Comparison of ENCODE assay signal across 18 cellular contexts in genomic region chr17:20981046-20981920, GRCh38.
DNase-seq lines count a peak whose midpoint lies in the region; ATAC-seq and TF ChIP-seq lines count a peak whose summit lies in the region.
"Had no signal": no experiment of that assay in that cellular context is flagged by ENCODE, and none has a peak within 500 bp of the region (broad histone marks: within the 10 kb centered on the region; RNA-seq: fewer than 3 reads in every experiment).

No MANE protein-coding gene starts in this region.

- no peaks in the 10 kb centered on the region for H3K4me1 ChIP-seq in neuronal stem cell (ENCODE audit: control insufficient read depth in 2 of 2, insufficient read depth in 1 of 2, low read depth in 1 of 2, low read length in 2 of 2)
- peaks cover 3% of the 10 kb centered on the region for H3K4me1 ChIP-seq in mucosa of descending colon (ENCODE audit: low read depth)
- H3K4me1 ChIP-seq: HAP-1, SJSA1 had no signal

- H3K36me3 ChIP-seq in neuronal stem cell (replicated peaks in 1 of 2; ENCODE audit: control insufficient read depth in 2 of 2, insufficient read depth in 2 of 2, low read length in 2 of 2), result peaks cover 24 to 71% of the 10 kb centered on the region in 2 donors
- no peaks in the 10 kb centered on the region for H3K36me3 ChIP-seq in mucosa of descending colon (ENCODE audit: low read depth)
- H3K36me3 ChIP-seq: HAP-1, SJSA1 had no signal

- peak; percentile 31 to 63 for ATAC-seq in natural killer cell treated with Interleukin-12 subunit alpha and Interleukin-12 subunit beta and Interleukin-15 and Interleukin-18, amount 100 ng/mL, for 72 hours
- no peak for ATAC-seq in natural killer cell
- no peak for ATAC-seq in mucosa of descending colon
- ATAC-seq: PC-3 had no signal

- no peak overlapping the region for H3K27ac ChIP-seq in neuronal stem cell (replicated peaks; ENCODE audit: low read length)
- H3K27ac ChIP-seq: HL-60, SJSA1 had no signal

- H3K4me3 ChIP-seq in neuronal stem cell (ENCODE audit: low read length in 2 of 2) (peak overlapping the region in 1 of 2 donors; percentile 53), mucosa of descending colon (no peak overlapping the region)
- H3K4me3 ChIP-seq: HAP-1, SJSA1 had no signal

- intact Hi-C loops in natural killer cell (cut with micrococcal nuclease) (no loop called here), mucosa of descending colon (cut with DNase I, micrococcal nuclease) (no loop called here)

- H2BK12ac ChIP-seq in neuronal stem cell (ENCODE audit: low read length), result no peak overlapping the region

- H3K27me3 Mint-ChIP-seq in natural killer cell treated with Interleukin-12 subunit alpha and Interleukin-12 subunit beta and Interleukin-15 and Interleukin-18, amount 100 ng/mL, for 72 hours, result peaks cover 22 to 36% of the 10 kb centered on the region in 2 donors
- H3K27me3 Mint-ChIP-seq in natural killer cell (ENCODE audit: low read depth in 2 of 2) (peaks cover 17 to 29% of the 10 kb centered on the region in 2 donors), chondrocyte (ENCODE audit: low read depth) (no peaks in the 10 kb centered on the region)
- H3K27me3 Mint-ChIP-seq in activated T-cell treated with anti-CD3 and anti-CD28 coated beads, Interleukin-2, amount 50 U/mL, for 24 hours, result peaks cover 26% of the 10 kb centered on the region
- H3K27me3 Mint-ChIP-seq: B cell had no signal

- H2AK5ac ChIP-seq in neuronal stem cell (ENCODE audit: low read depth, low read length), result no peak overlapping the region

- H3K4me1 Mint-ChIP-seq in natural killer cell treated with Interleukin-12 subunit alpha and Interleukin-12 subunit beta and Interleukin-15 and Interleukin-18, amount 100 ng/mL, for 72 hours (ENCODE audit: low read depth in 2 of 2), result no peaks in the 10 kb centered on the region
- H3K4me1 Mint-ChIP-seq in natural killer cell (no peaks in the 10 kb centered on the region), chondrocyte (ENCODE audit: low read depth) (peaks cover 16% of the 10 kb centered on the region)
- H3K4me1 Mint-ChIP-seq in activated T-cell treated with anti-CD3 and anti-CD28 coated beads, Interleukin-2, amount 50 U/mL, for 24 hours (ENCODE audit: low read depth), result no peaks in the 10 kb centered on the region

- WGBS in neuronal stem cell (ENCODE audit: extremely low coverage in 2 of 2, insufficient read length in 2 of 2, insufficient replicate concordance in 1 of 2), 2 donors, result no CpG with 5 or more reads among the region's 14 CpGs

- H3K4me3 Mint-ChIP-seq in natural killer cell treated with Interleukin-12 subunit alpha and Interleukin-12 subunit beta and Interleukin-15 and Interleukin-18, amount 100 ng/mL, for 72 hours, result no peak overlapping the region
- H3K4me3 Mint-ChIP-seq in natural killer cell (no peak overlapping the region), chondrocyte (ENCODE audit: unreplicated experiment) (no peak overlapping the region)
- H3K4me3 Mint-ChIP-seq in activated T-cell treated with anti-CD3 and anti-CD28 coated beads, Interleukin-2, amount 50 U/mL, for 24 hours, result no peak overlapping the region
- H3K4me3 Mint-ChIP-seq: B cell; CD4-positive, CD25-positive, alpha-beta regulatory T cell had no signal

- DNase-seq in natural killer cell treated with Interleukin-12 subunit alpha and Interleukin-12 subunit beta and Interleukin-15 and Interleukin-18, amount 100 ng/mL, for 72 hours (ENCODE audit: low spot score), result peak; percentile 41
- DNase-seq in natural killer cell, result no peak
- DNase-seq in chondrocyte (ENCODE audit: low spot score), result no peak
- DNase-seq in neuronal stem cell (ENCODE audit: low spot score), result no peak
- DNase-seq in activated T-cell treated with anti-CD3 and anti-CD28 coated beads, Interleukin-2, amount 50 U/mL, for 24 hours, result no peak
- DNase-seq in GF-D8 (lab: John Stamatoyannopoulos, UW), result no peak
- no peak for DNase-seq in mucosa of descending colon
- DNase-seq: Calu3; CD4-positive, CD25-positive, alpha-beta regulatory T cell; DMS79; NCI-H2029; NCI-H2171 treated with DMSO at 0.1 percent for 48 hours; NCI-H748 treated with DMSO at 0.1 percent for 48 hours; PC-3 had no signal

- H3K79me1 ChIP-seq in neuronal stem cell (ENCODE audit: low read depth, low read length), result no peaks in the 10 kb centered on the region

- no peak overlapping the region for H2BK120ac ChIP-seq in neuronal stem cell (ENCODE audit: low read depth, low read length)

- no peak overlapping the region for H3K4me2 ChIP-seq in neuronal stem cell (ENCODE audit: insufficient read depth, low read length, poor library complexity, severe bottlenecking)

- H2AFZ ChIP-seq in neuronal stem cell (ENCODE audit: low read length), result no peak overlapping the region

- peak overlapping the region; percentile 29 for H3K18ac ChIP-seq in neuronal stem cell (ENCODE audit: low read length)

- H2BK15ac ChIP-seq in neuronal stem cell (ENCODE audit: low read length), result no peak overlapping the region

- H4K91ac ChIP-seq in neuronal stem cell (ENCODE audit: low read depth, low read length, poor library complexity), result no peak overlapping the region

- no peak overlapping the region for H3K4ac ChIP-seq in neuronal stem cell (ENCODE audit: low read length)

- H3K9ac ChIP-seq in neuronal stem cell (ENCODE audit: low read depth, low read length, poor library complexity), result peak overlapping the region; percentile 27

- H3K9me3 Mint-ChIP-seq in natural killer cell treated with Interleukin-12 subunit alpha and Interleukin-12 subunit beta and Interleukin-15 and Interleukin-18, amount 100 ng/mL, for 72 hours, result no peaks in the 10 kb centered on the region
- no peaks in the 10 kb centered on the region for H3K9me3 Mint-ChIP-seq in natural killer cell
- no peaks in the 10 kb centered on the region for H3K9me3 Mint-ChIP-seq in chondrocyte (ENCODE audit: low read depth)
- no peaks in the 10 kb centered on the region for H3K9me3 Mint-ChIP-seq in activated T-cell treated with anti-CD3 and anti-CD28 coated beads, Interleukin-2, amount 50 U/mL, for 24 hours

- TF ChIP-seq CTCF in natural killer cell (IDR thresholded peaks at IDR 0.05) (no peak), chondrocyte (IDR thresholded peaks at IDR 0.05) (no peak), mucosa of descending colon (IDR thresholded peaks at IDR 0.05) (no peak)

- no peaks in the 10 kb centered on the region for H3K27me3 ChIP-seq in neuronal stem cell (ENCODE audit: control insufficient read depth in 3 of 3, insufficient read depth in 3 of 3, low read depth in 1 of 3, low read length in 3 of 3)
- H3K27me3 ChIP-seq: SJSA1 had no signal

- no peak overlapping the region for H4K8ac ChIP-seq in neuronal stem cell (ENCODE audit: low read depth, low read length)

- peaks cover 14 to 20% of the 10 kb centered on the region in 2 donors for H3K9me3 ChIP-seq in neuronal stem cell (replicated peaks in 1 of 2; ENCODE audit: control insufficient read depth in 2 of 2, insufficient read depth in 1 of 2, low read depth in 1 of 2, low read length in 2 of 2)
- no peaks in the 10 kb centered on the region for H3K9me3 ChIP-seq in mucosa of descending colon
- H3K9me3 ChIP-seq: HAP-1, SJSA1 had no signal

- H3K36me3 Mint-ChIP-seq in natural killer cell treated with Interleukin-12 subunit alpha and Interleukin-12 subunit beta and Interleukin-15 and Interleukin-18, amount 100 ng/mL, for 72 hours, result no peaks in the 10 kb centered on the region
- H3K36me3 Mint-ChIP-seq in natural killer cell (no peaks in the 10 kb centered on the region), chondrocyte (ENCODE audit: low read depth) (peaks cover 20% of the 10 kb centered on the region)
- H3K36me3 Mint-ChIP-seq in activated T-cell treated with anti-CD3 and anti-CD28 coated beads, Interleukin-2, amount 50 U/mL, for 24 hours (ENCODE audit: low read depth), result no peaks in the 10 kb centered on the region
- H3K36me3 Mint-ChIP-seq: CD4-positive, CD25-positive, alpha-beta regulatory T cell had no signal

- H2BK5ac ChIP-seq in neuronal stem cell (ENCODE audit: low read length), result peak overlapping the region; percentile 43

- H3K27ac Mint-ChIP-seq in natural killer cell treated with Interleukin-12 subunit alpha and Interleukin-12 subunit beta and Interleukin-15 and Interleukin-18, amount 100 ng/mL, for 72 hours, result no peak overlapping the region
- H3K27ac Mint-ChIP-seq in natural killer cell, result no peak overlapping the region
- peak overlapping the region; percentile 15 for H3K27ac Mint-ChIP-seq in chondrocyte (ENCODE audit: unreplicated experiment)
- no peak overlapping the region for H3K27ac Mint-ChIP-seq in activated T-cell treated with anti-CD3 and anti-CD28 coated beads, Interleukin-2, amount 50 U/mL, for 24 hours
- H3K27ac Mint-ChIP-seq: B cell; CD4-positive, CD25-positive, alpha-beta regulatory T cell had no signal

- peak overlapping the region; percentile 52 for H3K23ac ChIP-seq in neuronal stem cell (ENCODE audit: low read depth, low read length, poor library complexity)

- no peak overlapping the region for H3K14ac ChIP-seq in neuronal stem cell (ENCODE audit: low read length)

Comparison
In these comparisons a context has a peak if more than half of its experiments do, and no peak if none do; other contexts are left out.
1. ATAC-seq: peak in natural killer cell treated with Interleukin-12 subunit alpha and Interleukin-12 subunit beta and Interleukin-15 and Interleukin-18, amount 100 ng/mL, for 72 hours (2 of 2); none in natural killer cell (0 of 3) and mucosa of descending colon (single experiment).